13 cellular contexts compared by ENCODE assay signal in the genomic region with DNA sequence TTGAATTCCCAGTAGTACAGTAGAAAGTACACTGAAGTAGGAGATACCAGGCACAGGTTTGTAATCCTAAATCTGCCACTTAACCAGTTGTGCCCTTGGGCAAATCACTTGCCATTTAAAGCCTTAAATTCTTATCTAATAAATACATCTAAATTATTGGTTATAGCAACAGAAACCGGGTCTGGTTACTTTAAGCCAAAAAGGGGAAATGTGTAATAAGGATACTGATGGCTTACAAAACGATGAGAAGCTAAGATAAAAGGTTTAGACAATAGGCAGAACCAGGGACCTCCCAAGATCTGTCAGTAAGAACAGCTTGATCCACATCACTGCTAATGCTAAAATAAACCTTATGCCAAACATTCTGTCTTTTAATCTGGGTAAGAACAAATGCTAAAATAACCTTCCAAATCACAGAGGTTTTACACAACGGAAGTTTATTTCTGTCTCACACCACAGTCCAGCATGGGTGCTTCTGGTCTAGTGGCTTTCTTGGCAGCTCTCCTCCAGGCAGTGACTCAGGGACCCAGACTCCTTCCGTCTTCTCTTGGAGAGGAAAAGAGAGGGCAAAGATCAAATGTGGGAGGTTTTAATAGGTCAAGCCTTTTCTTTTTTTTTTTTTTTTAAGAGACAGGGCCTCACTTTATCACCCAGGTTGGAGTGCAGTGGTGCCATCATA. TPM values are rescaled to one million over a fixed set of nuclear protein-coding genes. Genes with fewer than 3 reads are reported as not detected.
DNase-seq lines count a peak whose midpoint lies in the region; TF ChIP-seq lines count a peak whose summit lies in the region.
"Had no signal": no experiment of that assay in that cellular context is flagged by ENCODE, and none has a peak within 500 bp of the region (broad histone marks: within the 10 kb centered on the region; RNA-seq: fewer than 3 reads in every experiment).

No MANE protein-coding gene starts in this region.

- H3K27ac ChIP-seq in prostate gland = no peak overlapping the region
- H3K27ac ChIP-seq: SJCRH30, spleen had no signal

- 20% methylated on average over 4 of the region's 4 CpGs for WGBS in prostate gland

- no peak overlapping the region for H3K4me3 ChIP-seq in prostate gland
- H3K4me3 ChIP-seq: SJCRH30, spleen had no signal

- intact Hi-C loops in prostate gland (cut with DNase I) = no loop called here

- H3K36me3 ChIP-seq in prostate gland = no peaks in the 10 kb centered on the region
- H3K36me3 ChIP-seq: SJCRH30, spleen had no signal

- H3K9me3 ChIP-seq in prostate gland = no peaks in the 10 kb centered on the region
- H3K9me3 ChIP-seq: SJCRH30 had no signal

- DNase-seq in ELR (ENCODE audit: low read depth) (peak; percentile 77), MV-4-11 (lab: John Stamatoyannopoulos, UW) (peak; percentile 89), amniotic epithelial cell (ENCODE audit: low read depth) (peak; percentile 71), kidney tubule cell (ENCODE audit: low spot score) (peak; percentile 71), NK-92 (lab: John Stamatoyannopoulos, UW; ENCODE audit: unreplicated experiment) (no peak), putamen (ENCODE audit: low spot score) (no peak), prostate gland (ENCODE audit: low spot score) (no peak), middle frontal gyrus (ENCODE audit: extremely low spot score, low spot score) (no peak)
- DNase-seq: activated CD4-positive, alpha-beta T cell treated with anti-CD3 and anti-CD28 coated beads, Interleukin-2, amount 50 U/mL, for 48 hours; DMS153; effector CD8-positive, alpha-beta T cell; SJCRH30; spleen had no signal

- no peaks in the 10 kb centered on the region for H3K4me1 ChIP-seq in prostate gland (replicated peaks)
- H3K4me1 ChIP-seq: spleen had no signal

- no peaks in the 10 kb centered on the region for H3K27me3 ChIP-seq in prostate gland (replicated peaks; ENCODE audit: insufficient read depth)
- H3K27me3 ChIP-seq: SJCRH30 had no signal

- TF ChIP-seq CTCF in prostate gland (IDR thresholded peaks at IDR 0.05) = no peak

- TF ChIP-seq POLR2A in prostate gland (IDR thresholded peaks at IDR 0.05) = no peak

RNA-seq across cellular contexts. Expression of a gene that starts 16.5 kb away (rescaled TPM):
- 10 to 100 TPM; 12.0 to 31.5 TPM for total RNA-seq in prostate gland

RNA-seq across cellular contexts. Expression of a gene that starts 30.9 kb away (rescaled TPM):
- 10 to 100 TPM in 1 of 2 donors, 1 to 10 TPM in 1; 8.0 to 19.5 TPM for total RNA-seq in prostate gland

Comparison
In these comparisons a context has a peak if more than half of its experiments do, and no peak if none do; other contexts are left out.
1. DNase-seq: peak in ELR (single experiment), MV-4-11 (single experiment), amniotic epithelial cell (single experiment) and kidney tubule cell (single experiment); none in NK-92 (single experiment), putamen (single experiment), prostate gland (single experiment) and middle frontal gyrus (single experiment).